Comparison of ENCODE assay signal across 12 cellular contexts in the genomic region with DNA sequence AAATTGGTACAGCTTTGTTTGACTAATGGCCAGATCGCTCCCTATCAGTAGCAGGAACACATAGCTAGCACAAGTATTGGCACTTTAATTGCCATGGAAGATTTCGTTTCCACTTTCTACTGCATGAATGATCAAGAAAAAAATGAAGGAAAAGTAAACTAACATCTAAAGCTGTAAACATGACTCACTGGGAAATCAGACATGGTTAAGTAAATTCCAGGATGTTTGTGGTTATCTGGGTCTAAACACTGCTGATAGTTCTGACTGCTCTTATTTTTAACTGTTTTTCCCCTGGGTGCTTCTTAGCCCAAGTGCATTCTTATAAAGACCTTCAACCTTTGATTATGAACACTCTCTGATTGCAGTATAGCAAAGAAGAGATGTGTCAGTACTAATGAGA.
A peak's percentile ranks its signal among the peaks of the same experiment; 100 is the strongest.
DNase-seq lines count a peak whose midpoint lies in the region; ATAC-seq, FAIRE-seq and TF ChIP-seq lines count a peak whose summit lies in the region.
"Had no signal": no experiment of that assay in that cellular context is flagged by ENCODE, and none has a peak within 500 bp of the region (broad histone marks: within the 10 kb centered on the region; RNA-seq: fewer than 3 reads in every experiment).

No MANE protein-coding gene starts in this region.

- TF ChIP-seq CTCF in astrocyte (IDR thresholded peaks at IDR 0.05; ENCODE audit: insufficient read depth, low read depth, low read length): no peak
- TF ChIP-seq CTCF in kidney (IDR thresholded peaks at IDR 0.05; ENCODE audit: borderline replicate concordance, extremely low read depth, insufficient read depth): no peak

- ATAC-seq in GM18858 (IDR thresholded peaks at IDR 0.05; ENCODE audit: unreplicated experiment) (no peak), GM21390 (IDR thresholded peaks at IDR 0.05; ENCODE audit: unreplicated experiment) (no peak)
- no peak for ATAC-seq in stimulated activated naive CD8-positive, alpha-beta T cell treated with anti-CD3 and anti-CD28 coated beads, Interleukin-15, Interleukin-2, amounts not matched to agents 100 U/mL and 50 U/mL, for 24 hours
- ATAC-seq: activated CD4-positive, CD25-positive, alpha-beta regulatory T cell treated with anti-CD3 and anti-CD28 coated beads, Interleukin-2, amount 50 U/mL, for 24 hours had no signal

- peaks cover 52% of the 10 kb centered on the region for H3K4me1 Mint-ChIP-seq in astrocyte (ENCODE audit: low read depth, unreplicated experiment)

- H3K27ac ChIP-seq in astrocyte (ENCODE audit: low read depth, low read length): peak overlapping the region; percentile 71
- no peak overlapping the region for H3K27ac ChIP-seq in kidney (ENCODE audit: low read depth in 2 of 2, low read length in 2 of 2)

- H3K9ac ChIP-seq in astrocyte (ENCODE audit: low read length) (peak overlapping the region; percentile 42), kidney (ENCODE audit: low read length in 2 of 2) (no peak overlapping the region)

- no peaks in the 10 kb centered on the region for H3K27me3 Mint-ChIP-seq in astrocyte (ENCODE audit: low read depth, unreplicated experiment)
- H3K27me3 Mint-ChIP-seq: CD4-positive, alpha-beta T cell had no signal

- peak overlapping the region; percentile 70 for H3K4me2 ChIP-seq in astrocyte (ENCODE audit: low read length)

- H3K27me3 ChIP-seq in astrocyte (ENCODE audit: insufficient read depth, low read length): no peaks in the 10 kb centered on the region

- FAIRE-seq in astrocyte (lab: Jason Lieb, UNC) (peak; percentile 95), kidney (lab: Jason Lieb, UNC) (peak; percentile 3), GM19239 (lab: Jason Lieb, UNC) (no peak)

- H3K9me3 ChIP-seq in astrocyte (ENCODE audit: insufficient read depth, low read depth, low read length): no peaks in the 10 kb centered on the region
- H3K9me3 ChIP-seq in kidney (ENCODE audit: control insufficient read depth in 1 of 2, low read length in 2 of 2): no peaks in the 10 kb centered on the region

- H3K79me2 ChIP-seq in astrocyte (ENCODE audit: insufficient read depth, low read length): no peaks in the 10 kb centered on the region

- H3K4me1 ChIP-seq in astrocyte (ENCODE audit: insufficient read depth, low read length) (peaks cover 47% of the 10 kb centered on the region), kidney (ENCODE audit: control insufficient read depth in 1 of 2, insufficient read depth in 1 of 2, low read depth in 1 of 2, low read length in 2 of 2) (peaks cover 4 to 5% of the 10 kb centered on the region in 2 donors)

- H3K36me3 Mint-ChIP-seq in astrocyte (ENCODE audit: low read depth, unreplicated experiment): no peaks in the 10 kb centered on the region

- H2AFZ ChIP-seq in astrocyte (ENCODE audit: low read depth, low read length): no peak overlapping the region

- H3K27ac Mint-ChIP-seq in astrocyte (ENCODE audit: unreplicated experiment): peak overlapping the region; percentile 93
- H3K27ac Mint-ChIP-seq: CD4-positive, alpha-beta T cell had no signal

- H4K20me1 ChIP-seq in astrocyte (ENCODE audit: insufficient read depth, low read length): no peaks in the 10 kb centered on the region

- no peak overlapping the region for H3K4me3 ChIP-seq in astrocyte (ENCODE audit: insufficient read depth, low read depth, low read length)
- H3K4me3 ChIP-seq in kidney (ENCODE audit: low read length in 2 of 2): no peak overlapping the region

- H3K9me3 Mint-ChIP-seq in astrocyte (ENCODE audit: unreplicated experiment): no peaks in the 10 kb centered on the region

- H3K36me3 ChIP-seq in astrocyte (ENCODE audit: insufficient read depth, low read length) (no peaks in the 10 kb centered on the region), kidney (ENCODE audit: control insufficient read depth in 1 of 2, insufficient read depth in 2 of 2, low read length in 2 of 2) (no peaks in the 10 kb centered on the region)

- intact Hi-C loops in kidney (cut with DNase I): no loop called here

- H3K4me3 Mint-ChIP-seq in astrocyte (ENCODE audit: unreplicated experiment): no peak overlapping the region
- H3K4me3 Mint-ChIP-seq: CD4-positive, alpha-beta T cell had no signal

- DNase-seq in AG08396 (ENCODE audit: low spot score) (peak; percentile 66), HS-5 (ENCODE audit: low read depth) (peak; percentile 75), astrocyte (ENCODE audit: low read depth) (peak; percentile 98), kidney (no peak), GM19239 (ENCODE audit: insufficient read length, low spot score) (no peak)
- no peak for DNase-seq in stimulated activated naive CD8-positive, alpha-beta T cell treated with anti-CD3 and anti-CD28 coated beads, Interleukin-15, Interleukin-2, amounts not matched to agents 100 U/mL and 50 U/mL, for 24 hours
- DNase-seq: activated gamma-delta T cell treated with Interleukin-2 at 50 U/mL for 16 hours; CD4-positive, alpha-beta T cell; NCI-H1436 treated with DMSO at 0.1 percent for 48 hours had no signal

Comparison
In these comparisons a context has a peak if more than half of its experiments do, and no peak if none do; other contexts are left out.
1. DNase-seq: peak in AG08396 (single experiment), HS-5 (single experiment) and astrocyte (single experiment); none in kidney (single experiment), stimulated activated naive CD8-positive, alpha-beta T cell treated with anti-CD3 and anti-CD28 coated beads, Interleukin-15, Interleukin-2, amounts not matched to agents 100 U/mL and 50 U/mL, for 24 hours (single experiment) and GM19239 (single experiment).